21 cellular contexts compared by ENCODE assay signal in the genomic region with DNA sequence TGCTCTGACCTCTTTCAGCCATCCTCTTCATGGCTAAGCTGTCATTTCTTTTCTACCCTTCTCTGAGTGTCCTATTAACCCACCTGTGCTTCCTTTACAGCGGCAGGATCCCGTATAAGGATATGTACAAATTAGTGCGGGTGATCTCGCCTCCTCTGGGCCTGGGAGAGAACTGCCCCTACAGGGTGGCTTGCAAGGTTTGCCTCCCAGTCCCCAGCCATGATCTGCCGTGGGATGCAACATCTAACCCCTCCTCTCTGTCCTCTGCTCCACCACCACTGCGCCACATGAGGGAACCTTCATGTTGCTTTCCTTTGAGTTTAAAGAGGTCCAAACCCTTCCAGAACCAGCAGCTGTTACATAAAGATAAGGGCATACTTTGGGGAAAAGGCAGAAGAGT.
A peak's percentile ranks its signal among the peaks of the same experiment; 100 is the strongest.
DNase-seq lines count a peak whose midpoint lies in the region; ATAC-seq, FAIRE-seq and TF ChIP-seq lines count a peak whose summit lies in the region.
"Had no signal": no experiment of that assay in that cellular context is flagged by ENCODE, and none has a peak within 500 bp of the region (broad histone marks: within the 10 kb centered on the region; RNA-seq: fewer than 3 reads in every experiment).

No MANE protein-coding gene starts in this region.

- H3K79me2 ChIP-seq in H9 (ENCODE audit: insufficient read depth, low read length) (no peaks in the 10 kb centered on the region), H1 (ENCODE audit: control insufficient read depth in 1 of 2, insufficient read depth in 2 of 2, low read length in 2 of 2) (no peaks in the 10 kb centered on the region)

- TF ChIP-seq CTCF in H9 (conservative IDR thresholded peaks at IDR 0.05) (no peak; the same call in 2 of the 3 replicates), H1 (IDR thresholded peaks at IDR 0.05; ENCODE audit: control extremely low read depth in 1 of 3, insufficient read depth in 1 of 3, low read depth in 1 of 3, low read length in 3 of 3) (peak in 2 of 3 experiments; percentile 11 to 28; a peak in 2 of 4 replicates)

- H3K4me1 ChIP-seq in H9 (ENCODE audit: insufficient read depth, low read length) (peaks cover 3% of the 10 kb centered on the region; the same call in 1 of the 2 replicates), H1 (replicated peaks in 1 of 4; ENCODE audit: control insufficient read depth in 3 of 4, insufficient read depth in 4 of 4, low read length in 3 of 4) (peaks cover 0 to 7% (median 2%) of the 10 kb centered on the region in 4 experiments; a peak in 3 of 7 replicates)
- H3K4me1 ChIP-seq: A549, BLaER1 had no signal

- H2BK20ac ChIP-seq in H9 (ENCODE audit: low read depth, low read length, poor library complexity, severe bottlenecking), result no peak overlapping the region
- H2BK20ac ChIP-seq in H1 (ENCODE audit: low read length), result no peak overlapping the region

- H4K91ac ChIP-seq in H9 (ENCODE audit: insufficient read length, low read depth, low read length) (no peak overlapping the region), H1 (replicated peaks; ENCODE audit: insufficient read length, low read length) (no peak overlapping the region)

- no peak overlapping the region for H2BK12ac ChIP-seq in H9 (ENCODE audit: insufficient read length, low read depth, low read length)
- no peak overlapping the region for H2BK12ac ChIP-seq in H1 (ENCODE audit: low read depth, low read length)

- peak in 1 of 2 experiments; percentile 26; a peak in 2 of 4 replicates for TF ChIP-seq RAD21 in H1 (IDR thresholded peaks at IDR 0.05 in 1 of 2, conservative IDR thresholded peaks at IDR 0.05 in 1 of 2; ENCODE audit: low read depth in 2 of 2, low read length in 2 of 2)

- no CpG with 5 or more reads among the region's 6 CpGs for WGBS in H9 (ENCODE audit: extremely low coverage, insufficient read length, low lambda C conversion rate)
- 84% methylated on average over 6 of the region's 6 CpGs; no CpG with 5 or more reads in 1 of the 2 experiments for WGBS in H1 (ENCODE audit: extremely low coverage in 1 of 2, insufficient coverage in 1 of 2, insufficient read length in 1 of 2, insufficient replicate concordance in 2 of 2, low coverage in 1 of 2, low lambda C conversion rate in 2 of 2, missing lambda C conversion rate in 1 of 2), 2 experiments

- H3K9me3 ChIP-seq in H9 (ENCODE audit: control insufficient read depth, low read depth, low read length), result no peaks in the 10 kb centered on the region
- H3K9me3 ChIP-seq in H1 (ENCODE audit: insufficient read depth in 2 of 2, low read depth in 1 of 2, low read length in 1 of 2), result no peaks in the 10 kb centered on the region
- H3K9me3 ChIP-seq: A549, BLaER1 had no signal

- H3K27ac ChIP-seq in H9 (ENCODE audit: insufficient read length, low read depth, low read length) (no peak overlapping the region), H1 (ENCODE audit: low read depth, low read length) (no peak overlapping the region)
- H3K27ac ChIP-seq: 22Rv1, BLaER1 had no signal

- H3K23ac ChIP-seq in H9 (ENCODE audit: insufficient read length, low read depth, low read length), result no peak overlapping the region
- no peak overlapping the region for H3K23ac ChIP-seq in H1 (ENCODE audit: insufficient read length)

- H3K9me3 Mint-ChIP-seq in H9, result no peaks in the 10 kb centered on the region
- H3K9me3 Mint-ChIP-seq: CD4-positive, alpha-beta memory T cell; IgD-negative memory B cell had no signal

- peak; percentile 6 for DNase-seq in NCI-H146 (lab: John Stamatoyannopoulos, UW)
- DNase-seq in NCI-H146 treated with DMSO at 0.1 percent for 48 hours (lab: John Stamatoyannopoulos, UW; ENCODE audit: unreplicated experiment), result no peak
- DNase-seq in H9, result peak; percentile 33
- DNase-seq in H1 (ENCODE audit: low read depth in 1 of 2, low spot score in 2 of 2), result no peak
- peak; percentile 22 for DNase-seq in iPS-NIHi11 (ENCODE audit: low spot score)
- DNase-seq: CD4-positive, alpha-beta memory T cell; DND-41; EL; GOT3; HCEC 1CT; KBM-7 had no signal

- H3K4ac ChIP-seq in H9 (ENCODE audit: low read depth, low read length) (no peak overlapping the region), H1 (replicated peaks; ENCODE audit: insufficient read length, low read depth, low read length) (no peak overlapping the region)

- H2AK5ac ChIP-seq in H9 (ENCODE audit: insufficient read length, low read length), result no peak overlapping the region
- no peak overlapping the region for H2AK5ac ChIP-seq in H1 (ENCODE audit: low read depth, low read length)

- CTCF ChIA-PET in H1 (lab: Charles Lee; ENCODE audit: partially characterized antibody), result interaction anchor here (0.6 to 1.7 kb wide), 6 partner anchors 9 to 275 kb away, joined by 3 to 7 read pairs (median 4); no protein-coding TSS in a partner anchor

- no peak for FAIRE-seq in H1 (lab: Jason Lieb, UNC)
- FAIRE-seq: A549, GM12891, HepG2 had no signal

- H3K27me3 ChIP-seq in H9 (ENCODE audit: insufficient read depth, low read length) (no peaks in the 10 kb centered on the region), H1 (replicated peaks in 1 of 4; ENCODE audit: control insufficient read depth in 3 of 4, extremely low read depth in 1 of 4, insufficient read depth in 3 of 4, low read length in 3 of 4) (peaks cover 0 to 3% (median 0%) of the 10 kb centered on the region in 4 experiments; a peak in 1 of 7 replicates)
- H3K27me3 ChIP-seq: BLaER1 had no signal

- H2BK120ac ChIP-seq in H9 (ENCODE audit: low read depth, low read length, poor library complexity, severe bottlenecking) (no peak overlapping the region), H1 (replicated peaks; ENCODE audit: low read depth, low read length) (no peak overlapping the region)

- no peak overlapping the region for H3K18ac ChIP-seq in H9 (ENCODE audit: insufficient read length, low read depth, low read length)
- no peak overlapping the region for H3K18ac ChIP-seq in H1 (ENCODE audit: extremely low read depth, low read length)

- no peak overlapping the region for H3T11ph ChIP-seq in H9 (ENCODE audit: low read length)

- no peak overlapping the region for H2AFZ ChIP-seq in H9 (ENCODE audit: low read length)
- no peak overlapping the region for H2AFZ ChIP-seq in H1 (ENCODE audit: low read length)

- H3K9ac ChIP-seq in H9 (ENCODE audit: extremely low read depth, insufficient read length, low read length) (no peak overlapping the region), H1 (replicated peaks in 1 of 4; ENCODE audit: extremely low read depth in 1 of 4, low read depth in 3 of 4, low read length in 3 of 4) (no peak overlapping the region)
- H3K9ac ChIP-seq: BLaER1 had no signal

- no peak overlapping the region for H2BK5ac ChIP-seq in H9 (ENCODE audit: insufficient read length, low read length)
- H2BK5ac ChIP-seq in H1 (ENCODE audit: low read depth, low read length), result no peak overlapping the region

- H3K4me1 Mint-ChIP-seq in H9, result peaks cover 15 to 16% of the 10 kb centered on the region in 2 experiments
- H3K4me1 Mint-ChIP-seq: CD14-positive monocyte; CD4-positive, alpha-beta memory T cell; IgD-negative memory B cell had no signal

- no peak for TF ChIP-seq EP300 in H1 (IDR thresholded peaks at IDR 0.05; ENCODE audit: borderline replicate concordance in 1 of 2, low read depth in 2 of 2, low read length in 2 of 2)

- no peak for TF ChIP-seq POLR2A in H1 (IDR thresholded peaks at IDR 0.05; ENCODE audit: control extremely low read depth in 1 of 2, low read depth in 2 of 2, low read length in 2 of 2)

- H4K8ac ChIP-seq in H9 (replicated peaks; ENCODE audit: insufficient read length, low read depth, low read length) (no peak overlapping the region), H1 (ENCODE audit: extremely low read depth, insufficient read depth, low read length) (no peak overlapping the region)

- H3K23me2 ChIP-seq in H9 (ENCODE audit: insufficient read length, low read depth, low read length, poor library complexity, severe bottlenecking), result no peaks in the 10 kb centered on the region
- H3K23me2 ChIP-seq in H1 (ENCODE audit: low read depth, low read length), result no peaks in the 10 kb centered on the region

- H4K20me1 ChIP-seq in H9 (ENCODE audit: control insufficient read depth, insufficient read depth, insufficient read length), result no peaks in the 10 kb centered on the region
- no peaks in the 10 kb centered on the region for H4K20me1 ChIP-seq in H1 (replicated peaks in 1 of 2; ENCODE audit: control insufficient read depth in 1 of 2, insufficient read depth in 2 of 2, low read length in 2 of 2)
- H4K20me1 ChIP-seq: BLaER1 had no signal

- no peak overlapping the region for H3K56ac ChIP-seq in H9 (ENCODE audit: insufficient read length, low read depth, low read length)
- no peak overlapping the region for H3K56ac ChIP-seq in H1 (replicated peaks; ENCODE audit: insufficient read length, low read depth, low read length)

- ATAC-seq in HG03378 (IDR thresholded peaks at IDR 0.05; ENCODE audit: unreplicated experiment) (no peak), HG02759 (IDR thresholded peaks at IDR 0.05; ENCODE audit: unreplicated experiment) (no peak), HG03342 (IDR thresholded peaks at IDR 0.05; ENCODE audit: unreplicated experiment) (no peak)

- peaks cover 1% of the 10 kb centered on the region; the same call in 1 of the 2 replicates for H3K27me3 Mint-ChIP-seq in H9 (ENCODE audit: low read depth)

- H3K27ac Mint-ChIP-seq in H9, result peak overlapping the region in 1 of 3 experiments; percentile 79; a peak in 2 of 7 replicates
- H3K27ac Mint-ChIP-seq: CD14-positive monocyte; CD4-positive, alpha-beta memory T cell; IgD-negative memory B cell had no signal

- H3K14ac ChIP-seq in H9 (ENCODE audit: insufficient read depth, low read length), result no peak overlapping the region
- no peak overlapping the region for H3K14ac ChIP-seq in H1 (ENCODE audit: insufficient read length)

- no peak overlapping the region for H2BK15ac ChIP-seq in H9 (ENCODE audit: low read depth, low read length)
- no peak overlapping the region for H2BK15ac ChIP-seq in H1 (ENCODE audit: low read length)

- no peak overlapping the region for H4K5ac ChIP-seq in H9 (ENCODE audit: insufficient read length, low read depth, low read length)
- no peak overlapping the region for H4K5ac ChIP-seq in H1 (ENCODE audit: insufficient read length, low read depth, low read length)

- H3K79me1 ChIP-seq in H9 (ENCODE audit: insufficient read depth, low read depth, low read length, poor library complexity, severe bottlenecking), result no peaks in the 10 kb centered on the region
- no peaks in the 10 kb centered on the region for H3K79me1 ChIP-seq in H1 (ENCODE audit: low read depth, low read length)

- POLR2A ChIA-PET in H1 (lab: Charles Lee; ENCODE audit: partially characterized antibody), result no interaction called here

- H3K4me3 ChIP-seq in H1 (ENCODE audit: extremely low read depth in 1 of 4, insufficient read depth in 2 of 4, low read depth in 3 of 4, low read length in 4 of 4), result no peak overlapping the region
- H3K4me3 ChIP-seq: A549, BLaER1 had no signal

- no peaks in the 10 kb centered on the region for H3K36me3 ChIP-seq in H1 (ENCODE audit: control insufficient read depth in 2 of 4, insufficient read depth in 4 of 4, low read length in 3 of 4)
- H3K36me3 ChIP-seq: BLaER1 had no signal

- no peaks in the 10 kb centered on the region; a peak in 1 of 7 replicates for H3K36me3 Mint-ChIP-seq in H9 (ENCODE audit: insufficient read depth in 1 of 3, low read depth in 3 of 3)
- H3K36me3 Mint-ChIP-seq: CD14-positive monocyte; CD4-positive, alpha-beta memory T cell; IgD-negative memory B cell had no signal

- H3K4me2 ChIP-seq in H9 (ENCODE audit: insufficient read depth, insufficient read length, low read length) (no peak overlapping the region), H1 (ENCODE audit: insufficient read depth in 1 of 2, low read depth in 2 of 2, low read length in 2 of 2) (no peak overlapping the region)
- H3K4me2 ChIP-seq: BLaER1 had no signal

- H3K4me3 Mint-ChIP-seq in H9, result no peak overlapping the region
- H3K4me3 Mint-ChIP-seq: CD14-positive monocyte; CD4-positive, alpha-beta memory T cell; IgD-negative memory B cell had no signal

Comparison
In these comparisons a context has a peak if more than half of its experiments do, and no peak if none do; other contexts are left out.
1. DNase-seq: peak in NCI-H146 (single experiment), H9 (single experiment) and iPS-NIHi11 (single experiment); none in NCI-H146 treated with DMSO at 0.1 percent for 48 hours (single experiment) and H1 (0 of 2).